Comparison of ENCODE assay signal across 24 cellular contexts in the genomic region with DNA sequence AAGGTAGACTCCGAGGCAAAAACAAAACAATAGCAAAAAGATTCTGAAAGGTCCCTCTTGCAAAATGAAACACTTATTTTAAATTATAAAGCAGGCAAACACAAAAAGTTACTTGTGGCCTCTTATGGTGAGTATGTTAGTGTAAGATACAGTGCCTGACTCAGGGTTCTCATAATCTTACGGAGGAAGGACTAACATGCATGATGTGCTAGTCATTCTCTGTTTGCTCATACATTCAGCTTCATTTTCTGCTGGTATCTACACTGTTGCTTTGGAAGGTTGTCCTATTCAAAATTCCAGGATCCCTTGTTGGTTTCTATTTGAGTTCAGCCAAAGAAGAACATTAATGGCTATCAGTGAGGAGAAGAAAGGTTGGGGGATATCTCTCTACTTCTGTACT.
"Had no signal": no experiment of that assay in that cellular context is flagged by ENCODE, and none has a peak within 500 bp of the region (broad histone marks: within the 10 kb centered on the region; RNA-seq: fewer than 3 reads in every experiment).

No MANE protein-coding gene starts in this region.

- H3K36me3 ChIP-seq: ascending aorta, neutrophil, ovary, right lobe of liver, stomach, suprapubic skin, tibial artery, upper lobe of right lung had no signal

- DNase-seq: activated B cell treated with CpG ODN at 0.5 μM for 24 hours; activated CD8-positive, alpha-beta memory T cell treated with anti-CD3 and anti-CD28 coated beads, Interleukin-2, amount 10 ng/mL, durations not matched to agents 7 days and 5 days; activated CD8-positive, alpha-beta T cell treated with anti-CD3 and anti-CD28 coated beads, Interleukin-2, amount 10 ng/mL, durations not matched to agents 7 days and 5 days; activated effector memory CD4-positive, alpha-beta T cell treated with Interleukin-2 at 50 U/mL for 16 hours; activated naive CD4-positive, alpha-beta T cell treated with Interleukin-2 at 50 U/mL for 16 hours; activated naive CD8-positive, alpha-beta T cell treated with anti-CD3 and anti-CD28 coated beads for 36 hours; central memory CD4-positive, alpha-beta T cell; dermis blood vessel endothelial cell; effector CD8-positive, alpha-beta T cell; foreskin keratinocyte; left colon; naive B cell; nephron progenitor cell; ovary; right lobe of liver; stimulated activated CD4-positive, alpha-beta T cell treated with anti-CD3 and anti-CD28 coated beads, Interleukin-4, amount 100 ng/mL, for 24 hours; stomach; T-helper 1 cell; tibial artery; upper lobe of right lung had no signal

- H3K9me3 ChIP-seq: ascending aorta, neutrophil, ovary, right lobe of liver, stomach, suprapubic skin, tibial artery, upper lobe of right lung had no signal

- H3K4me1 ChIP-seq: foreskin keratinocyte, right lobe of liver, stomach, suprapubic skin, tibial artery, upper lobe of right lung had no signal

- H3K27ac ChIP-seq: ascending aorta, foreskin keratinocyte, neutrophil, ovary, right lobe of liver, stomach, suprapubic skin, tibial artery, upper lobe of right lung had no signal

- H3K27me3 ChIP-seq: ascending aorta, foreskin keratinocyte, neutrophil, ovary, stomach, suprapubic skin, tibial artery, upper lobe of right lung had no signal

- ATAC-seq: activated CD8-positive, alpha-beta memory T cell treated with anti-CD3 and anti-CD28 coated beads, Interleukin-2, amount 10 ng/mL, durations not matched to agents 7 days and 5 days; activated CD8-positive, alpha-beta T cell treated with anti-CD3 and anti-CD28 coated beads, Interleukin-2, amount 10 ng/mL, durations not matched to agents 7 days and 5 days; foreskin keratinocyte; left colon; right lobe of liver; stimulated activated effector memory CD8-positive, alpha-beta T cell treated with anti-CD3 and anti-CD28 coated beads, Interleukin-12 subunit alpha, Interleukin-12 subunit beta, amount 100 ng/mL, for 72 hours; upper lobe of right lung had no signal

- H3K4me3 ChIP-seq: ascending aorta, ovary, right lobe of liver, stomach, suprapubic skin, tibial artery, upper lobe of right lung had no signal
